22 cellular contexts compared by ENCODE assay signal in genomic region chr7:29385214-29385613, GRCh38.
"Had no signal": no experiment of that assay in that cellular context is flagged by ENCODE, and none has a peak within 500 bp of the region (broad histone marks: within the 10 kb centered on the region; RNA-seq: fewer than 3 reads in every experiment).

No MANE protein-coding gene starts in this region.

- H3K4me1 ChIP-seq: SJSA1 had no signal

- H3K27me3 Mint-ChIP-seq: T-cell had no signal

- H3K4me3 ChIP-seq: MG63, SJSA1 had no signal

- H3K9me3 Mint-ChIP-seq: T-cell had no signal

- H3K9ac ChIP-seq: SK-N-SH had no signal

- H3K27ac ChIP-seq: HL-60, SJSA1 had no signal

- H3K9me3 ChIP-seq: MG63, SJSA1, SK-N-SH had no signal

- H3K4me3 Mint-ChIP-seq: T-cell had no signal

- H3K36me3 Mint-ChIP-seq: T-cell had no signal

- H3K27me3 ChIP-seq: MG63 had no signal

- H3K36me3 ChIP-seq: MG63, SJSA1 had no signal

- DNase-seq: Karpas-422, KG1, MG63, NCI-H1092, NCI-H1105 treated with DMSO at 0.1 percent for 48 hours, NCI-H1417 treated with DMSO at 0.1 percent for 48 hours, NCI-H146, NCI-H1694 treated with DMSO at 0.1 percent for 48 hours, NCI-H2081, NCI-H2107, NCI-H2227 treated with DMSO at 0.1 percent for 48 hours, NCI-H510A, NCI-H524 treated with DMSO at 0.1 percent for 48 hours, NCI-H774, Right ventricle myocardium superior, RPMI8226, SIG-M5, SK-N-SH, SW 1271, T-cell had no signal

- H3K4me1 Mint-ChIP-seq: T-cell had no signal

- H3K27ac Mint-ChIP-seq: T-cell had no signal
